ENCODE assay signal across 30 cellular contexts in the genomic region with DNA sequence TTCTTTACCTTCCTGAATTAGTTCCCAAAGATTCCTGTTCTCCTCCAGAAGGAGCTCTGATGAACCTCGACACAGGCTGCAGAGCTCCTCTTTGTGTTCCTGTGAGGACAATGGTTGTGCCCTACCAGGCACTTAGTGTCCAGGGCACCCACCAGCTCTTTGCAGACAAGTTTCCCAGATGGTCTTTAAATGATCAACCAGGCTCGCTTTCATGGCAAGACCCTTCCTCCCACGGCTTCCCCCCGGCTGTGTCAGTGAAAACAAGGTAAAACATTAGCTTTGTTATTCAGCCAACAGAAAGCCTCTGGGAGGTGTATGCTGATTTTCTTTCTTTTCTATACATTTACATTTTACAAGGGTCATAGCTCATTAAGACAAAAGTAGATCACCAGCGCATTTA. TPM values are rescaled to one million over a fixed set of nuclear protein-coding genes. Genes with fewer than 3 reads are reported as not detected.
A peak's percentile ranks its signal among the peaks of the same experiment; 100 is the strongest.
DNase-seq lines count a peak whose midpoint lies in the region; ATAC-seq, FAIRE-seq and TF ChIP-seq lines count a peak whose summit lies in the region.
"Had no signal": no experiment of that assay in that cellular context is flagged by ENCODE, and none has a peak within 500 bp of the region (broad histone marks: within the 10 kb centered on the region; RNA-seq: fewer than 3 reads in every experiment).

No MANE protein-coding gene starts in this region.

- no peak for TF ChIP-seq CTCF in neural crest cell (conservative IDR thresholded peaks at IDR 0.05)
- no peak for TF ChIP-seq CTCF in BE2C (IDR thresholded peaks at IDR 0.05; ENCODE audit: low read depth, low read length)
- TF ChIP-seq CTCF in CD8-positive, alpha-beta T cell (IDR thresholded peaks at IDR 0.05), result no peak

- ATAC-seq in GM18907 (IDR thresholded peaks at IDR 0.05; ENCODE audit: unreplicated experiment), result no peak
- ATAC-seq in CD8-positive, alpha-beta T cell, result no peak
- no peak for ATAC-seq in activated CD8-positive, alpha-beta memory T cell treated with anti-CD3 and anti-CD28 coated beads, Interleukin-2, amount 10 ng/mL, durations not matched to agents 7 days and 5 days
- ATAC-seq: activated CD4-positive, alpha-beta T cell treated with anti-CD3 and anti-CD28 coated beads for 36 hours; gastroesophageal sphincter; naive thymus-derived CD8-positive, alpha-beta T cell had no signal

- H3K36me3 Mint-ChIP-seq in neural crest cell (ENCODE audit: low read depth), result no peaks in the 10 kb centered on the region
- H3K36me3 Mint-ChIP-seq in CD8-positive, alpha-beta T cell, result no peaks in the 10 kb centered on the region
- no peaks in the 10 kb centered on the region for H3K36me3 Mint-ChIP-seq in activated CD8-positive, alpha-beta memory T cell treated with anti-CD3 and anti-CD28 coated beads, Interleukin-2, amount 10 ng/mL, durations not matched to agents 7 days and 5 days
- H3K36me3 Mint-ChIP-seq: activated naive CD8-positive, alpha-beta T cell treated with anti-CD3 and anti-CD28 coated beads, Interleukin-2, amount 10 ng/mL, durations not matched to agents 7 days and 5 days; CD4-positive, CD25-positive, alpha-beta regulatory T cell; naive thymus-derived CD8-positive, alpha-beta T cell had no signal

- peak overlapping the region; percentile 32 for H3K9ac ChIP-seq in iPS-18a (ENCODE audit: low read length)

- peaks cover 3% of the 10 kb centered on the region for H3K9me3 Mint-ChIP-seq in neural crest cell
- H3K9me3 Mint-ChIP-seq in CD8-positive, alpha-beta T cell, result no peaks in the 10 kb centered on the region
- no peaks in the 10 kb centered on the region for H3K9me3 Mint-ChIP-seq in activated CD8-positive, alpha-beta memory T cell treated with anti-CD3 and anti-CD28 coated beads, Interleukin-2, amount 10 ng/mL, durations not matched to agents 7 days and 5 days (ENCODE audit: low read depth)
- H3K9me3 Mint-ChIP-seq: activated naive CD8-positive, alpha-beta T cell treated with anti-CD3 and anti-CD28 coated beads, Interleukin-2, amount 10 ng/mL, durations not matched to agents 7 days and 5 days; CD4-positive, CD25-positive, alpha-beta regulatory T cell; naive thymus-derived CD8-positive, alpha-beta T cell had no signal

- H3K27me3 Mint-ChIP-seq in neural crest cell (ENCODE audit: low read depth), result peaks cover 21% of the 10 kb centered on the region
- peaks cover 2% of the 10 kb centered on the region for H3K27me3 Mint-ChIP-seq in CD8-positive, alpha-beta T cell (ENCODE audit: low read depth)
- H3K27me3 Mint-ChIP-seq in activated CD8-positive, alpha-beta memory T cell treated with anti-CD3 and anti-CD28 coated beads, Interleukin-2, amount 10 ng/mL, durations not matched to agents 7 days and 5 days, result no peaks in the 10 kb centered on the region
- H3K27me3 Mint-ChIP-seq: naive thymus-derived CD8-positive, alpha-beta T cell had no signal

- H3K36me3 ChIP-seq in iPS-18a (ENCODE audit: control insufficient read depth, low read depth, low read length) (no peaks in the 10 kb centered on the region), BE2C (no peaks in the 10 kb centered on the region)
- H3K36me3 ChIP-seq in CD8-positive, alpha-beta T cell (ENCODE audit: insufficient read depth, low read length), result no peaks in the 10 kb centered on the region
- H3K36me3 ChIP-seq: ascending aorta, gastroesophageal sphincter, left ventricle myocardium inferior, suprapubic skin had no signal

- POLR2A ChIA-PET in CD8-positive, alpha-beta T cell (lab: Charles Lee), result no interaction called here

- CTCF ChIA-PET in CD8-positive, alpha-beta T cell (lab: Charles Lee), result no interaction called here
- CTCF ChIA-PET in activated CD8-positive, alpha-beta memory T cell treated with anti-CD3 and anti-CD28 coated beads, Interleukin-2, amount 10 ng/mL, durations not matched to agents 7 days and 5 days (lab: Charles Lee), result no interaction called here

- no peak overlapping the region for H3K4me3 Mint-ChIP-seq in neural crest cell
- no peak overlapping the region for H3K4me3 Mint-ChIP-seq in CD8-positive, alpha-beta T cell
- H3K4me3 Mint-ChIP-seq in activated CD8-positive, alpha-beta memory T cell treated with anti-CD3 and anti-CD28 coated beads, Interleukin-2, amount 10 ng/mL, durations not matched to agents 7 days and 5 days, result no peak overlapping the region
- H3K4me3 Mint-ChIP-seq: activated CD4-positive, alpha-beta T cell treated with anti-CD3 and anti-CD28 coated beads for 36 hours; activated naive CD8-positive, alpha-beta T cell treated with anti-CD3 and anti-CD28 coated beads, Interleukin-2, amount 10 ng/mL, durations not matched to agents 7 days and 5 days; CD4-positive, CD25-positive, alpha-beta regulatory T cell; naive thymus-derived CD8-positive, alpha-beta T cell had no signal

- DNase-seq in GM18507 (ENCODE audit: extremely low spot score, insufficient read length, low read depth) (no peak), NCI-H146 treated with DMSO at 0.1 percent for 48 hours (lab: John Stamatoyannopoulos, UW; ENCODE audit: unreplicated experiment) (peak; percentile 52), neural crest cell (ENCODE audit: low read depth, low spot score) (no peak), BE2C (no peak)
- DNase-seq in CD8-positive, alpha-beta T cell, result no peak
- DNase-seq in activated CD8-positive, alpha-beta memory T cell treated with anti-CD3 and anti-CD28 coated beads, Interleukin-2, amount 10 ng/mL, durations not matched to agents 7 days and 5 days, result no peak
- DNase-seq: activated CD4-positive, alpha-beta T cell treated with anti-CD3 and anti-CD28 coated beads for 36 hours; activated gamma-delta T cell; activated naive CD8-positive, alpha-beta T cell treated with anti-CD3 and anti-CD28 coated beads, Interleukin-2, amount 10 ng/mL, durations not matched to agents 7 days and 5 days; activated T-cell treated with anti-CD3 and anti-CD28 coated beads, Interleukin-2, amount 50 U/mL, for 1 hour; CD4-positive, CD25-positive, alpha-beta regulatory T cell; IMR-90; islet precursor cell; left ventricle myocardium inferior; midbrain; naive thymus-derived CD8-positive, alpha-beta T cell; NCI-H1436 treated with DMSO at 0.1 percent for 48 hours; NCI-H748 treated with DMSO at 0.1 percent for 48 hours; SIG-M5; small intestine; stimulated activated CD4-positive, alpha-beta T cell treated with anti-CD3 and anti-CD28 coated beads, Interleukin-1b, Interleukin-23, amount 100 ng/mL, for 48 hours; stimulated activated naive CD4-positive, alpha-beta T cell treated with Interleukin-2 at 50 U/mL for 16 hours had no signal

- H3K4me3 ChIP-seq in iPS-18a (ENCODE audit: low read length), result peak overlapping the region; percentile 19
- H3K4me3 ChIP-seq in BE2C (ENCODE audit: low read depth, low read length), result no peak overlapping the region
- H3K4me3 ChIP-seq in CD8-positive, alpha-beta T cell (ENCODE audit: low read depth, low read length), result no peak overlapping the region
- H3K4me3 ChIP-seq: ascending aorta, gastroesophageal sphincter, left ventricle myocardium inferior, suprapubic skin had no signal

- peak; percentile 18 for FAIRE-seq in GM18507 (lab: Jason Lieb, UNC)
- FAIRE-seq: H54, RCC 7860, small intestine, urothelium cell line had no signal

- peaks cover 30% of the 10 kb centered on the region for H3K4me1 Mint-ChIP-seq in neural crest cell
- no peaks in the 10 kb centered on the region for H3K4me1 Mint-ChIP-seq in CD8-positive, alpha-beta T cell (ENCODE audit: low read depth)
- no peaks in the 10 kb centered on the region for H3K4me1 Mint-ChIP-seq in activated CD8-positive, alpha-beta memory T cell treated with anti-CD3 and anti-CD28 coated beads, Interleukin-2, amount 10 ng/mL, durations not matched to agents 7 days and 5 days
- H3K4me1 Mint-ChIP-seq: activated CD4-positive, alpha-beta T cell treated with anti-CD3 and anti-CD28 coated beads for 36 hours; activated naive CD8-positive, alpha-beta T cell treated with anti-CD3 and anti-CD28 coated beads, Interleukin-2, amount 10 ng/mL, durations not matched to agents 7 days and 5 days; CD4-positive, CD25-positive, alpha-beta regulatory T cell; naive thymus-derived CD8-positive, alpha-beta T cell had no signal

- H3K27me3 ChIP-seq in iPS-18a (ENCODE audit: control insufficient read depth, insufficient read depth, low read length) (peaks cover 8% of the 10 kb centered on the region), BE2C (no peaks in the 10 kb centered on the region)
- H3K27me3 ChIP-seq in CD8-positive, alpha-beta T cell (ENCODE audit: insufficient read depth, low read length), result no peaks in the 10 kb centered on the region
- H3K27me3 ChIP-seq: ascending aorta, gastroesophageal sphincter, suprapubic skin had no signal

- H3K9me3 ChIP-seq in iPS-18a (ENCODE audit: control insufficient read depth, low read depth, low read length), result no peaks in the 10 kb centered on the region
- no peaks in the 10 kb centered on the region for H3K9me3 ChIP-seq in BE2C
- no peaks in the 10 kb centered on the region for H3K9me3 ChIP-seq in CD8-positive, alpha-beta T cell (ENCODE audit: low read length)
- H3K9me3 ChIP-seq: ascending aorta, gastroesophageal sphincter, left ventricle myocardium inferior, suprapubic skin had no signal

- peak overlapping the region; percentile 35 for H3K27ac ChIP-seq in iPS-18a (ENCODE audit: low read length)
- H3K27ac ChIP-seq in CD8-positive, alpha-beta T cell (ENCODE audit: low read depth, low read length), result no peak overlapping the region
- H3K27ac ChIP-seq: ascending aorta, gastroesophageal sphincter, left ventricle myocardium inferior, suprapubic skin had no signal

- intact Hi-C loops in CD8-positive, alpha-beta T cell (cut with DNase I, micrococcal nuclease), result no loop called here

- H3K4me1 ChIP-seq in iPS-18a (ENCODE audit: control insufficient read depth, low read depth, low read length), result peaks cover 31% of the 10 kb centered on the region
- H3K4me1 ChIP-seq in BE2C, result no peaks in the 10 kb centered on the region
- no peaks in the 10 kb centered on the region for H3K4me1 ChIP-seq in CD8-positive, alpha-beta T cell (ENCODE audit: insufficient read depth, low read length)
- H3K4me1 ChIP-seq: ascending aorta, gastroesophageal sphincter, left ventricle myocardium inferior, suprapubic skin had no signal

- peak overlapping the region; percentile 91 for H3K27ac Mint-ChIP-seq in neural crest cell (ENCODE audit: unreplicated experiment)
- H3K27ac Mint-ChIP-seq in CD8-positive, alpha-beta T cell, result no peak overlapping the region
- H3K27ac Mint-ChIP-seq in activated CD8-positive, alpha-beta memory T cell treated with anti-CD3 and anti-CD28 coated beads, Interleukin-2, amount 10 ng/mL, durations not matched to agents 7 days and 5 days, result no peak overlapping the region
- H3K27ac Mint-ChIP-seq: activated CD4-positive, alpha-beta T cell treated with anti-CD3 and anti-CD28 coated beads for 36 hours; activated naive CD8-positive, alpha-beta T cell treated with anti-CD3 and anti-CD28 coated beads, Interleukin-2, amount 10 ng/mL, durations not matched to agents 7 days and 5 days; CD4-positive, CD25-positive, alpha-beta regulatory T cell; naive thymus-derived CD8-positive, alpha-beta T cell had no signal

RNA-seq across cellular contexts. Expression of a gene that starts 32.3 kb away (rescaled TPM):
- 11.7 and 11.8 TPM in 2 replicates for total RNA-seq in neural crest cell
- 11.5 TPM for polyA plus RNA-seq in BE2C (2012; ENCODE audit: insufficient read depth, insufficient read length, low read depth)
- total RNA-seq in CD8-positive, alpha-beta T cell, result not detected
- not detected for total RNA-seq in activated CD8-positive, alpha-beta memory T cell treated with anti-CD3 and anti-CD28 coated beads, Interleukin-2, amount 10 ng/mL, durations not matched to agents 7 days and 5 days
- total RNA-seq: activated naive CD8-positive, alpha-beta T cell treated with anti-CD3 and anti-CD28 coated beads, Interleukin-2, amount 10 ng/mL, durations not matched to agents 7 days and 5 days; naive thymus-derived CD8-positive, alpha-beta T cell had no signal
- polyA plus RNA-seq: CD4-positive, CD25-positive, alpha-beta regulatory T cell had no signal

Comparison
In these comparisons a context has a peak if more than half of its experiments do, and no peak if none do; other contexts are left out.
1. RNA of a gene that starts 32.3 kb away (total RNA-seq): 11.7 to 11.8 TPM in neural crest cell; not detected in activated CD8-positive, alpha-beta memory T cell treated with anti-CD3 and anti-CD28 coated beads, Interleukin-2, amount 10 ng/mL, durations not matched to agents 7 days and 5 days and not detected in CD8-positive, alpha-beta T cell; every median in the first group is over 10 times any median in the second.